7 cellular contexts compared by ENCODE assay signal in the genomic region with DNA sequence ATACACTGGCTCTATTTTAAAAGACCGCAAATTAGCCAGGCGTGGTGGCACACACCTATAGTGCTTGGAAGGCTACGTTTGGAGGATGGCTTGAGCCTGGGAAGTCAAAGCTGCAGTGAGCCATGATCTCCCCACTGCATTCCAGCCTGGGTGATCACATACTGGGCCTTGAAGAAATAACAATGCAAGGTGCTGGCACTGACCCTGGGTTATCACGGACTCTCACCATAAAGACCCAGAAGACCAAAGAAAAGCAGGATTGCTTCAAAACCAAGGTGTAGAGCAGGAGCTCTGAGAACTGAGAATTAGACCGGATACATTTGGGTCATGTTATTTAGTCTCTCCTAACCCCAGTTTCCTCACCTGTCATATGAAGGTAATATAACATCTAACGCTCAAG.
"Had no signal": no experiment of that assay in that cellular context is flagged by ENCODE, and none has a peak within 500 bp of the region (broad histone marks: within the 10 kb centered on the region; RNA-seq: fewer than 3 reads in every experiment).

No MANE protein-coding gene starts in this region.

- FAIRE-seq: GM12878, GM12891, GM12892, GM18507, GM19239 had no signal

- H3K4me3 ChIP-seq: GM12878 had no signal

- DNase-seq: GDM1, GF-D8 had no signal

- ATAC-seq: GM12878 had no signal
